In genomic region chr9:123073991-123074422, GRCh38 we compare ENCODE assay signal across 16 cellular contexts. TPM values are rescaled to one million over a fixed set of nuclear protein-coding genes. Genes with fewer than 3 reads are reported as not detected.
DNase-seq lines count a peak whose midpoint lies in the region; FAIRE-seq and TF ChIP-seq lines count a peak whose summit lies in the region.
"Had no signal": no experiment of that assay in that cellular context is flagged by ENCODE, and none has a peak within 500 bp of the region (broad histone marks: within the 10 kb centered on the region; RNA-seq: fewer than 3 reads in every experiment).

No MANE protein-coding gene starts in this region.

- DNase-seq in AG08396 (ENCODE audit: low spot score) (peak; percentile 12), Karpas-422 (no peak), fibroblast of gingiva (ENCODE audit: low read depth) (peak; percentile 50), renal cortical epithelial cell (ENCODE audit: low read depth) (peak; percentile 30), DMS79 (lab: John Stamatoyannopoulos, UW) (no peak), NCI-H128 (lab: John Stamatoyannopoulos, UW; ENCODE audit: unreplicated experiment) (no peak), GM12891 (ENCODE audit: insufficient read length, low spot score) (no peak)
- no peak for DNase-seq in CD8-positive, alpha-beta memory T cell
- DNase-seq: activated CD4-positive, alpha-beta T cell treated with anti-CD3 and anti-CD28 coated beads, Interleukin-2, amount 50 U/mL, for 48 hours; CD4-positive, alpha-beta memory T cell; glutamatergic neuron; KBM-7; SHP77 treated with DMSO at 0.1 percent for 48 hours; stimulated activated CD4-positive, alpha-beta T cell treated with anti-CD3 and anti-CD28 coated beads, Interleukin-4, amount 100 ng/mL, for 1 hour had no signal

- no peak for TF ChIP-seq POLR2A in GM12891 (IDR thresholded peaks at IDR 0.05; ENCODE audit: low read depth, low read length)

- no peak for FAIRE-seq in GM12891 (lab: Jason Lieb, UNC)
- FAIRE-seq: GM12878 had no signal

- H3K9me3 ChIP-seq in Karpas-422 (ENCODE audit: low read length) = no peaks in the 10 kb centered on the region
- no peaks in the 10 kb centered on the region for H3K9me3 ChIP-seq in CD8-positive, alpha-beta memory T cell (ENCODE audit: low read length)

- peaks cover 0 to 1% (median 0%) of the 10 kb centered on the region in 3 donors for H3K4me1 Mint-ChIP-seq in CD8-positive, alpha-beta memory T cell

- no peak overlapping the region for H3K9ac ChIP-seq in Karpas-422 (ENCODE audit: low read length)

- no peak overlapping the region for H3K4me3 Mint-ChIP-seq in CD8-positive, alpha-beta memory T cell
- H3K4me3 Mint-ChIP-seq: activated naive CD8-positive, alpha-beta T cell; CD4-positive, alpha-beta memory T cell had no signal

- H3K9me2 ChIP-seq in Karpas-422 (replicated peaks; ENCODE audit: insufficient read depth, low read length) = no peaks in the 10 kb centered on the region

- peaks cover 46% of the 10 kb centered on the region for H3K36me3 ChIP-seq in Karpas-422 (ENCODE audit: insufficient read depth, low read length)
- H3K36me3 ChIP-seq in CD8-positive, alpha-beta memory T cell (ENCODE audit: insufficient read depth, low read length) = peaks cover 8% of the 10 kb centered on the region

- no peaks in the 10 kb centered on the region for H3K27me3 Mint-ChIP-seq in CD8-positive, alpha-beta memory T cell
- H3K27me3 Mint-ChIP-seq: activated naive CD8-positive, alpha-beta T cell; CD4-positive, alpha-beta memory T cell had no signal

- H3K9me3 Mint-ChIP-seq in CD8-positive, alpha-beta memory T cell = no peaks in the 10 kb centered on the region
- H3K9me3 Mint-ChIP-seq: CD4-positive, alpha-beta memory T cell had no signal

- no peaks in the 10 kb centered on the region for H3K27me3 ChIP-seq in Karpas-422 (ENCODE audit: low read length)
- H3K27me3 ChIP-seq in CD8-positive, alpha-beta memory T cell (ENCODE audit: insufficient read depth, low read length, poor library complexity, severe bottlenecking) = no peaks in the 10 kb centered on the region

- peaks cover 0 to 77% (median 30%) of the 10 kb centered on the region in 3 donors for H3K36me3 Mint-ChIP-seq in CD8-positive, alpha-beta memory T cell

- no peak overlapping the region for H3K4me3 ChIP-seq in Karpas-422 (ENCODE audit: low read length)
- no peak overlapping the region for H3K4me3 ChIP-seq in CD8-positive, alpha-beta memory T cell (ENCODE audit: low read length)
- H3K4me3 ChIP-seq: GM12878 had no signal

- H3K27ac Mint-ChIP-seq in CD8-positive, alpha-beta memory T cell = no peak overlapping the region
- H3K27ac Mint-ChIP-seq: activated naive CD8-positive, alpha-beta T cell had no signal

- CTCF ChIA-PET in CD8-positive, alpha-beta memory T cell (lab: Charles Lee) = interaction anchor here (1.0 kb wide), 1 partner anchor 276 kb away, joined by 3 read pairs; no protein-coding TSS in a partner anchor

- peak overlapping the region; percentile 52 for H3K4me2 ChIP-seq in Karpas-422 (ENCODE audit: low read depth, low read length, poor library complexity, severe bottlenecking)

- no peaks in the 10 kb centered on the region for H4K20me1 ChIP-seq in Karpas-422 (ENCODE audit: insufficient read depth, low read depth, low read length)

- POLR2A ChIA-PET in CD8-positive, alpha-beta memory T cell (lab: Charles Lee) = no interaction called here

- peak overlapping the region; percentile 79 for H3K27ac ChIP-seq in Karpas-422 (ENCODE audit: low read length)
- no peak overlapping the region for H3K27ac ChIP-seq in CD8-positive, alpha-beta memory T cell (ENCODE audit: low read depth, low read length)

- peaks cover 49% of the 10 kb centered on the region for H3K4me1 ChIP-seq in Karpas-422 (ENCODE audit: low read length)
- no peaks in the 10 kb centered on the region for H3K4me1 ChIP-seq in CD8-positive, alpha-beta memory T cell (ENCODE audit: insufficient read depth, low read length)

- no peak overlapping the region for H2AFZ ChIP-seq in Karpas-422 (ENCODE audit: low read length)

- H3K79me2 ChIP-seq in Karpas-422 (ENCODE audit: low read length) = no peaks in the 10 kb centered on the region

TF ChIP-seq in GM12891, 5 proteins besides CTCF, POLR2A, EP300 and RAD21:
- TF ChIP-seq SPI1 (IDR thresholded peaks at IDR 0.05; ENCODE audit: low read depth, low read length) (no peak), POU2F2 (IDR thresholded peaks at IDR 0.05; ENCODE audit: low read depth, low read length) (no peak), TAF1 (IDR thresholded peaks at IDR 0.05; ENCODE audit: low read depth, low read length) (no peak), PAX5 (IDR thresholded peaks at IDR 0.05; ENCODE audit: insufficient read depth, low read length, severe bottlenecking) (no peak), POLR2AphosphoS5 (IDR thresholded peaks at IDR 0.05; ENCODE audit: low read depth, low read length) (no peak)

RNA-seq across cellular contexts. Expression of gene GPR21, which starts 40.5 kb away (rescaled TPM):
- total RNA-seq in Karpas-422 (2014; rRNA removed; shearing (Covaris generic); ENCODE audit: low replicate concordance) = 0.54 and 16.8 TPM in 2 replicates
- 0.50 TPM in 1 of 2 replicates, not detected in the other for total RNA-seq in renal cortical epithelial cell
- polyA plus RNA-seq in GM12891 (2012; ENCODE audit: low read depth, missing spikeins) = 0.10 TPM
- total RNA-seq in CD8-positive, alpha-beta memory T cell = under 1 TPM; 0.35 to 0.61 TPM
- not detected for polyA plus RNA-seq in CD8-positive, alpha-beta memory T cell
- polyA plus RNA-seq: CD4-positive, alpha-beta memory T cell had no signal

Comparison
In these comparisons a context has a peak if more than half of its experiments do, and no peak if none do; other contexts are left out.
1. DNase-seq: peak in AG08396 (single experiment), fibroblast of gingiva (single experiment) and renal cortical epithelial cell (single experiment); none in Karpas-422 (single experiment), DMS79 (single experiment), NCI-H128 (single experiment), GM12891 (single experiment) and CD8-positive, alpha-beta memory T cell (0 of 5).